21 cellular contexts compared by ENCODE assay signal in genomic region chr21:31248598-31248997, GRCh38.
DNase-seq lines count a peak whose midpoint lies in the region; ATAC-seq and TF ChIP-seq lines count a peak whose summit lies in the region.
"Had no signal": no experiment of that assay in that cellular context is flagged by ENCODE, and none has a peak within 500 bp of the region (broad histone marks: within the 10 kb centered on the region; RNA-seq: fewer than 3 reads in every experiment).

No MANE protein-coding gene starts in this region.

- peaks cover 17% of the 10 kb centered on the region for H4K20me1 ChIP-seq in neural progenitor cell (ENCODE audit: low read depth)

- no peak overlapping the region for H3K9ac ChIP-seq in colonic mucosa (ENCODE audit: low read depth in 2 of 2, low read length in 2 of 2)
- no peak overlapping the region for H3K9ac ChIP-seq in neural progenitor cell

- H3K27ac Mint-ChIP-seq in neural progenitor cell = no peak overlapping the region
- H3K27ac Mint-ChIP-seq: activated B cell treated with CpG ODN at 0.5 μM for 24 hours; IgD-negative memory B cell; progenitor cell of endocrine pancreas; stimulated activated naive B cell treated with anti-CD40 and anti-IgM and Interleukin-4, amounts not matched to agents 10 μg/mL and 1 μg/mL and 100 μg/mL, for 72 hours had no signal

- TF ChIP-seq CTCF in fibroblast of the aortic adventitia (IDR thresholded peaks at IDR 0.05; ENCODE audit: insufficient read depth, low read length) (no peak), colonic mucosa (IDR thresholded peaks at IDR 0.05) (no peak), neural progenitor cell (IDR thresholded peaks at IDR 0.05) (no peak)

- peak; percentile 71 for DNase-seq in HS-27A (ENCODE audit: low read depth)
- peak; percentile 29 for DNase-seq in amniotic epithelial cell (ENCODE audit: low read depth)
- DNase-seq in fibroblast of the aortic adventitia (ENCODE audit: low read depth) = peak; percentile 34
- peak; percentile 28 for DNase-seq in skeletal muscle cell (ENCODE audit: low read depth)
- DNase-seq in DMS53 treated with DMSO at 0.1 percent for 48 hours (lab: John Stamatoyannopoulos, UW; ENCODE audit: unreplicated experiment) = no peak
- no peak for DNase-seq in colonic mucosa
- DNase-seq in neural progenitor cell (ENCODE audit: low spot score) = no peak
- DNase-seq: activated B cell treated with CpG ODN at 0.5 μM for 24 hours; body of pancreas; C1 segment of cervical spinal cord; left ventricle myocardium superior; naive B cell; NCI-H2107; NCI-H748 treated with DMSO at 0.1 percent for 48 hours; Peyer's patch; stimulated activated CD4-positive, alpha-beta T cell treated with anti-CD3 and anti-CD28 coated beads, Interleukin-12 subunit alpha, Interleukin-12 subunit beta, amount 100 ng/mL, for 4 hours; stimulated activated naive B cell treated with anti-CD40 and anti-IgM and Interleukin-4, amounts not matched to agents 10 μg/mL and 1 μg/mL and 100 μg/mL, for 72 hours had no signal

- peaks cover 16% of the 10 kb centered on the region for H3F3A ChIP-seq in neural progenitor cell (ENCODE audit: low read depth)

- H3K9me3 Mint-ChIP-seq in neural progenitor cell = peaks cover 23% of the 10 kb centered on the region
- H3K9me3 Mint-ChIP-seq: activated B cell treated with CpG ODN at 0.5 μM for 24 hours had no signal

- H3K9me3 ChIP-seq in colonic mucosa = no peaks in the 10 kb centered on the region
- peaks cover 3% of the 10 kb centered on the region for H3K9me3 ChIP-seq in neural progenitor cell (ENCODE audit: low read depth)
- H3K9me3 ChIP-seq: body of pancreas, Peyer's patch had no signal

- ATAC-seq in HG03108 (IDR thresholded peaks at IDR 0.05; ENCODE audit: unreplicated experiment) = no peak
- ATAC-seq: body of pancreas; left ventricle myocardium superior; stimulated activated naive B cell treated with anti-CD40 and anti-IgM and Interleukin-4, amounts not matched to agents 10 μg/mL and 1 μg/mL and 100 μg/mL, for 72 hours had no signal

- H3K4me2 ChIP-seq in neural progenitor cell = no peak overlapping the region

- no peak overlapping the region for H2AFZ ChIP-seq in neural progenitor cell (replicated peaks)

- H3K79me2 ChIP-seq in neural progenitor cell (ENCODE audit: low read depth) = no peaks in the 10 kb centered on the region

- H3K4me3 ChIP-seq in fibroblast of the aortic adventitia (ENCODE audit: low read depth, low read length) (no peak overlapping the region), skeletal muscle cell (ENCODE audit: low read depth, low read length) (no peak overlapping the region), colonic mucosa (no peak overlapping the region), neural progenitor cell (no peak overlapping the region)
- H3K4me3 ChIP-seq: body of pancreas, Peyer's patch, tibial nerve had no signal

- intact Hi-C loops in colonic mucosa (cut with DNase I) = no loop called here

- peaks cover 3% of the 10 kb centered on the region for H3K27me3 Mint-ChIP-seq in neural progenitor cell (ENCODE audit: insufficient read depth, low read depth)
- H3K27me3 Mint-ChIP-seq: activated B cell treated with CpG ODN at 0.5 μM for 24 hours; IgD-negative memory B cell; naive B cell; progenitor cell of endocrine pancreas; stimulated activated naive B cell treated with anti-CD40 and anti-IgM and Interleukin-4, amounts not matched to agents 10 μg/mL and 1 μg/mL and 100 μg/mL, for 72 hours had no signal

- H3K36me3 Mint-ChIP-seq in neural progenitor cell = peaks cover 52% of the 10 kb centered on the region
- H3K36me3 Mint-ChIP-seq: IgD-negative memory B cell had no signal

- H3K4me1 Mint-ChIP-seq in neural progenitor cell = peaks cover 14% of the 10 kb centered on the region
- H3K4me1 Mint-ChIP-seq: activated B cell treated with CpG ODN at 0.5 μM for 24 hours, IgD-negative memory B cell, naive B cell had no signal

- no peaks in the 10 kb centered on the region for H3K4me1 ChIP-seq in colonic mucosa
- peaks cover 17% of the 10 kb centered on the region for H3K4me1 ChIP-seq in neural progenitor cell
- H3K4me1 ChIP-seq: body of pancreas, Peyer's patch, tibial nerve had no signal

- H3K27ac ChIP-seq in colonic mucosa = no peak overlapping the region
- H3K27ac ChIP-seq in neural progenitor cell = no peak overlapping the region
- H3K27ac ChIP-seq: body of pancreas, Peyer's patch, tibial nerve had no signal

- H3K27me3 ChIP-seq in colonic mucosa (no peaks in the 10 kb centered on the region), neural progenitor cell (no peaks in the 10 kb centered on the region)
- H3K27me3 ChIP-seq: body of pancreas, Peyer's patch, tibial nerve had no signal

- H3K4me3 Mint-ChIP-seq in neural progenitor cell = no peak overlapping the region
- H3K4me3 Mint-ChIP-seq: activated B cell treated with CpG ODN at 0.5 μM for 24 hours; IgD-negative memory B cell; naive B cell; stimulated activated naive B cell treated with anti-CD40 and anti-IgM and Interleukin-4, amounts not matched to agents 10 μg/mL and 1 μg/mL and 100 μg/mL, for 72 hours had no signal

- H3K36me3 ChIP-seq in colonic mucosa (no peaks in the 10 kb centered on the region), neural progenitor cell (peaks cover 15% of the 10 kb centered on the region)
- H3K36me3 ChIP-seq: Peyer's patch had no signal

Comparison
In these comparisons a context has a peak if more than half of its experiments do, and no peak if none do; other contexts are left out.
1. DNase-seq: peak in HS-27A (single experiment), amniotic epithelial cell (single experiment), fibroblast of the aortic adventitia (single experiment) and skeletal muscle cell (single experiment); none in DMS53 treated with DMSO at 0.1 percent for 48 hours (single experiment), colonic mucosa (single experiment) and neural progenitor cell (single experiment).